18 cellular contexts compared by ENCODE assay signal in genomic region chr2:63661076-63661475, GRCh38.
A peak's percentile ranks its signal among the peaks of the same experiment; 100 is the strongest.
DNase-seq lines count a peak whose midpoint lies in the region; ATAC-seq and TF ChIP-seq lines count a peak whose summit lies in the region.
"Had no signal": no experiment of that assay in that cellular context is flagged by ENCODE, and none has a peak within 500 bp of the region (broad histone marks: within the 10 kb centered on the region; RNA-seq: fewer than 3 reads in every experiment).

No MANE protein-coding gene starts in this region.

- no peak overlapping the region for H3K9ac ChIP-seq in colonic mucosa (ENCODE audit: low read depth in 2 of 2, low read length in 2 of 2)

- H3K4me1 Mint-ChIP-seq in HFFc6 (ENCODE audit: low read depth): peaks cover 79% of the 10 kb centered on the region
- H3K4me1 Mint-ChIP-seq: CD4-positive, CD25-positive, alpha-beta regulatory T cell had no signal

- no peaks in the 10 kb centered on the region for H3K27me3 Mint-ChIP-seq in HFFc6 (ENCODE audit: insufficient read depth)

- no peaks in the 10 kb centered on the region; the same call in 1 of the 2 replicates for H3K9me3 ChIP-seq in MG63
- no peaks in the 10 kb centered on the region for H3K9me3 ChIP-seq in colonic mucosa
- H3K9me3 ChIP-seq: left lung, pancreas had no signal

- no peak overlapping the region for H3K27ac ChIP-seq in colonic mucosa
- H3K27ac ChIP-seq: left lung, pancreas had no signal

- peaks cover 5% of the 10 kb centered on the region; the same call in 1 of the 2 replicates for H3K36me3 Mint-ChIP-seq in HFFc6 (ENCODE audit: low read depth)

- intact Hi-C loops in colonic mucosa (cut with DNase I): no loop called here

- H3K4me3 ChIP-seq in MG63 (no peak overlapping the region), colonic mucosa (no peak overlapping the region)
- H3K4me3 ChIP-seq: left lung, pancreas had no signal

- H3K4me3 Mint-ChIP-seq in HFFc6: peak overlapping the region; percentile 0; the same call in 1 of the 2 replicates
- H3K4me3 Mint-ChIP-seq: CD4-positive, CD25-positive, alpha-beta regulatory T cell had no signal

- H3K27me3 ChIP-seq in MG63 (no peaks in the 10 kb centered on the region), colonic mucosa (no peaks in the 10 kb centered on the region)
- H3K27me3 ChIP-seq: left lung, pancreas had no signal

- no peaks in the 10 kb centered on the region; the same call in 1 of the 2 replicates for H3K9me3 Mint-ChIP-seq in HFFc6
- H3K9me3 Mint-ChIP-seq: activated T-helper 2 cell treated with anti-CD3 and anti-CD28 coated beads, Interferon-gamma antibody, Interleukin-2, Interleukin-4, amounts not matched to agents 10 μg/mL and 5 μg/mL and 100 μg/mL, durations not matched to agents 14 hours and 24 hours and 36 hours had no signal

- no peaks in the 10 kb centered on the region for H3K4me1 ChIP-seq in colonic mucosa
- H3K4me1 ChIP-seq: left lung had no signal

- DNase-seq in AG08396 (ENCODE audit: low spot score): peak; percentile 18
- DNase-seq in HFFc6: peak; percentile 98
- peak; percentile 39 for DNase-seq in astrocyte of the hippocampus (ENCODE audit: low read depth, low spot score)
- DNase-seq in iris pigment epithelial cell (ENCODE audit: low read depth): peak; percentile 97
- DNase-seq in NCI-H146 (lab: John Stamatoyannopoulos, UW): no peak
- DNase-seq in MG63: no peak
- DNase-seq in colonic mucosa: no peak
- DNase-seq: activated CD4-positive, alpha-beta T cell treated with anti-CD3 and anti-CD28 coated beads for 4 hours; caudate nucleus; CD4-positive, CD25-positive, alpha-beta regulatory T cell; foreskin melanocyte; left lung; NCI-H1417; pancreas; stimulated activated CD4-positive, alpha-beta T cell treated with anti-CD3 and anti-CD28 coated beads, Interleukin-2, amount 100 ng/mL, for 48 hours; stimulated activated naive CD4-positive, alpha-beta T cell had no signal

- no peaks in the 10 kb centered on the region for H3K36me3 ChIP-seq in MG63
- no peaks in the 10 kb centered on the region for H3K36me3 ChIP-seq in colonic mucosa
- H3K36me3 ChIP-seq: left lung, pancreas had no signal

- peak overlapping the region; percentile 75 for H3K27ac Mint-ChIP-seq in HFFc6
- H3K27ac Mint-ChIP-seq: activated T-helper 2 cell treated with anti-CD3 and anti-CD28 coated beads, Interferon-gamma antibody, Interleukin-2, Interleukin-4, amounts not matched to agents 10 μg/mL and 5 μg/mL and 100 μg/mL, durations not matched to agents 14 hours and 24 hours and 36 hours; CD4-positive, CD25-positive, alpha-beta regulatory T cell had no signal

- TF ChIP-seq CTCF in HFFc6 (IDR thresholded peaks at IDR 0.05) (no peak), colonic mucosa (IDR thresholded peaks at IDR 0.05) (no peak)

- no peak for ATAC-seq in GM18870 (IDR thresholded peaks at IDR 0.05; ENCODE audit: unreplicated experiment)
- ATAC-seq: left lung had no signal

Comparison
In these comparisons a context has a peak if more than half of its experiments do, and no peak if none do; other contexts are left out.
1. DNase-seq: peak in AG08396 (single experiment), HFFc6 (single experiment), astrocyte of the hippocampus (single experiment) and iris pigment epithelial cell (single experiment); none in NCI-H146 (single experiment), MG63 (single experiment) and colonic mucosa (single experiment).